Comparison of ENCODE assay signal across 8 cellular contexts in the genomic region with DNA sequence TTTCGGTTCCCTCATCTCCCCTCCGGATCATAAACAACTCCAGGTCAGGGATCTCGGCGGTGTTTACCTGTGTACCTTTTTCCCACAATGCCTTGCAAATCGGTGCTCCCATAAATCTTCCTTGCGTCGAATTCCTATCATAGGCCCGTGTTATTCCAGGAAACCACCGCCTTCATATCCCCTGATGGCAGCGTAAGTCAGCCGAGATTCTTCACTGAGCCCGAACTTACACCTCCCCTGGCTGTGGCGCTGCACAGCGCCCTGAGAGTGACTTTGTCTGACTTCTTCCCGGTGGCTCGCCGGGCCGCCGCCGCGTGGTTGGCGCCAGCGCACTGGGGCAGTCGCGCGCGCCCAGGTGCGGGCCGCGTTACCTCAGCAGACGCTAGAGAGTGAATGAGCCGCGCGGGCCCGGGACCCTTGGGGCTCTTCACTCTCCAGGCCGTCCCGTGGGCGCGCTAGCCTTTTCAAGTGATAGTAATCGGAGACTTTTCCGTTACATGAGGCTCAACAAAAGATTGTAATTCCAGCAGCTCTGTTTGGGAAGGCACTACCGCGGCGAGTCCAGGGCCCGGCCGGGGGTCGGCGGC.
DNase-seq lines count a peak whose midpoint lies in the region; ATAC-seq and TF ChIP-seq lines count a peak whose summit lies in the region.

No MANE protein-coding gene starts in this region.

- peak overlapping the region; percentile 19 to 75 (median 64) for H3K4me3 ChIP-seq in subcutaneous abdominal adipose tissue (ENCODE audit: low read depth in 1 of 5, low read length in 5 of 5)

- TF ChIP-seq CTCF in 22Rv1 (IDR thresholded peaks at IDR 0.05), result peak; percentile 20; the same call in 1 of the 2 replicates

- H3K9me3 Mint-ChIP-seq in naive B cell, result no peaks in the 10 kb centered on the region

- TF ChIP-seq POLR2A in erythroblast (IDR thresholded peaks at IDR 0.05; ENCODE audit: low read length), result no peak

- no peaks in the 10 kb centered on the region for H3K9me3 ChIP-seq in subcutaneous abdominal adipose tissue (ENCODE audit: control insufficient read depth in 5 of 5, low read length in 5 of 5)

- H3K36me3 Mint-ChIP-seq in naive B cell, result no peaks in the 10 kb centered on the region

- DNase-seq in NCI-H526 (lab: John Stamatoyannopoulos, UW) (peak; percentile 87 to 93), activated T-cell treated with anti-CD3 and anti-CD28 coated beads for 1 hour (ENCODE audit: low read depth) (peak; percentile 65), erythroblast (lab: John Stamatoyannopoulos, UW) (peak; percentile 20 to 45), naive B cell (peak; percentile 79)

- ATAC-seq in GM18858 (IDR thresholded peaks at IDR 0.05; ENCODE audit: unreplicated experiment) (peak; percentile 42), HG03095 (IDR thresholded peaks at IDR 0.05; ENCODE audit: unreplicated experiment) (peak; percentile 42), naive B cell (ENCODE audit: low read depth in 2 of 2) (peak; percentile 76 to 83)

- H3K4me3 Mint-ChIP-seq in naive B cell, result peak overlapping the region; percentile 89 to 99 (median 94)

- H3K27me3 Mint-ChIP-seq in naive B cell, result no peaks in the 10 kb centered on the region

- H3K4me1 ChIP-seq in subcutaneous abdominal adipose tissue (ENCODE audit: control insufficient read depth in 5 of 5, insufficient read depth in 5 of 5, low read length in 5 of 5), result peaks cover 9 to 82% (median 71%) of the 10 kb centered on the region in 5 donors

- H3K9ac ChIP-seq in subcutaneous abdominal adipose tissue (ENCODE audit: low read length in 5 of 5), result peak overlapping the region; percentile 1 to 73 (median 48)

- H3K36me3 ChIP-seq in subcutaneous abdominal adipose tissue (ENCODE audit: control insufficient read depth in 5 of 5, insufficient read depth in 5 of 5, low read length in 5 of 5), result peaks cover 0 to 3% (median 1%) of the 10 kb centered on the region in 5 donors

- peaks cover 50 to 75% (median 64%) of the 10 kb centered on the region in 3 donors for H3K4me1 Mint-ChIP-seq in naive B cell

- H3K27me3 ChIP-seq in subcutaneous abdominal adipose tissue (ENCODE audit: control insufficient read depth in 5 of 5, insufficient read depth in 4 of 5, low read length in 5 of 5), result no peaks in the 10 kb centered on the region

- H3K27ac ChIP-seq in 22Rv1, result peak overlapping the region; percentile 80
- peak overlapping the region; percentile 98 for H3K27ac ChIP-seq in subcutaneous abdominal adipose tissue (ENCODE audit: low read depth, low read length)

- H3K27ac Mint-ChIP-seq in naive B cell, result peak overlapping the region; percentile 84 to 96 (median 92)

Comparison
In these comparisons a context has a peak if more than half of its experiments do, and no peak if none do; other contexts are left out.
1. Peak in every context shown above with its lines: DNase-seq, ATAC-seq, H3K4me3 ChIP-seq and H3K27ac ChIP-seq.
2. DNase-seq: peak in every context shown above with its lines; median percentile 90 in NCI-H526; 79 in naive B cell; 65 in activated T-cell treated with anti-CD3 and anti-CD28 coated beads for 1 hour; 32 in erythroblast.